In genomic region chr9:123425836-123426365, GRCh38 we compare ENCODE assay signal across 24 cellular contexts.
DNase-seq lines count a peak whose midpoint lies in the region; ATAC-seq and TF ChIP-seq lines count a peak whose summit lies in the region.
"Had no signal": no experiment of that assay in that cellular context is flagged by ENCODE, and none has a peak within 500 bp of the region (broad histone marks: within the 10 kb centered on the region; RNA-seq: fewer than 3 reads in every experiment).

No MANE protein-coding gene starts in this region.

- DNase-seq in MM.1S (no peak), mesendoderm (no peak), thyroid gland (no peak), erythroblast (lab: John Stamatoyannopoulos, UW) (no peak)
- DNase-seq: activated CD8-positive, alpha-beta memory T cell treated with anti-CD3 and anti-CD28 coated beads, Interleukin-2, amount 10 ng/mL, durations not matched to agents 7 days and 5 days; activated naive CD4-positive, alpha-beta T cell; activated T-cell treated with anti-CD3 and anti-CD28 coated beads, Interleukin-2, amount 50 U/mL, for 4 hours; DMS153; foreskin fibroblast; GOT3; KBM-7; NCI-H1930; NCI-H510A treated with DMSO at 0.1 percent for 48 hours; NK-92 treated with Interleukin-12 subunit alpha and Interleukin-12 subunit beta, amount 100 ng/mL, for 24 hours; PC-3; SK-N-SH; stimulated activated naive CD4-positive, alpha-beta T cell treated with Interleukin-2 at 50 U/mL for 16 hours had no signal

- H2BK5ac ChIP-seq in mesendoderm (ENCODE audit: low read length) = peak overlapping the region; percentile 41

- TF ChIP-seq CTCF in MM.1S (IDR thresholded peaks at IDR 0.05; ENCODE audit: low read length) = no peak
- TF ChIP-seq CTCF in thyroid gland (IDR thresholded peaks at IDR 0.05) = no peak

- no peak overlapping the region for H3K4me2 ChIP-seq in MM.1S (ENCODE audit: low read depth, low read length)
- no peak overlapping the region for H3K4me2 ChIP-seq in mesendoderm (ENCODE audit: low read length)
- H3K4me2 ChIP-seq: BLaER1, SK-N-SH had no signal

- H2BK15ac ChIP-seq in mesendoderm (replicated peaks; ENCODE audit: low read depth) = no peak overlapping the region

- no peak overlapping the region for H3K23ac ChIP-seq in mesendoderm (ENCODE audit: low read length)

- peak; percentile 23 for ATAC-seq in GM21737 (IDR thresholded peaks at IDR 0.05; ENCODE audit: unreplicated experiment)
- no peak for ATAC-seq in HG02642 (IDR thresholded peaks at IDR 0.05; ENCODE audit: poor library complexity, unreplicated experiment)
- no peak for ATAC-seq in HG03095 (IDR thresholded peaks at IDR 0.05; ENCODE audit: unreplicated experiment)
- ATAC-seq: activated CD8-positive, alpha-beta memory T cell treated with anti-CD3 and anti-CD28 coated beads, Interleukin-2, amount 10 ng/mL, durations not matched to agents 7 days and 5 days; activated T-cell treated with anti-CD3 and anti-CD28 coated beads, Interleukin-2, amount 50 U/mL, for 4 hours; PC-3 had no signal

- no peak overlapping the region for H3K18ac ChIP-seq in mesendoderm (ENCODE audit: low read length)

- H3K4me1 ChIP-seq in MM.1S (ENCODE audit: low read length) = peaks cover 18% of the 10 kb centered on the region
- peaks cover 22% of the 10 kb centered on the region for H3K4me1 ChIP-seq in mesendoderm (ENCODE audit: control insufficient read depth, low read depth, low read length)
- peaks cover 5 to 24% of the 10 kb centered on the region in 2 donors for H3K4me1 ChIP-seq in thyroid gland
- H3K4me1 ChIP-seq: esophagus muscularis mucosa had no signal

- H3K56ac ChIP-seq in mesendoderm (ENCODE audit: low read length) = peak overlapping the region; percentile 56

- intact Hi-C loops in thyroid gland (cut with DNase I) = no loop called here

- H3K9ac ChIP-seq in MM.1S (ENCODE audit: low read length) = no peak overlapping the region
- no peak overlapping the region for H3K9ac ChIP-seq in mesendoderm (ENCODE audit: low read length)
- H3K9ac ChIP-seq: BLaER1, SK-N-SH had no signal

- H3K27ac ChIP-seq in MM.1S (ENCODE audit: low read length) = peak overlapping the region; percentile 41; the same call in 1 of the 2 replicates
- no peak overlapping the region for H3K27ac ChIP-seq in mesendoderm (ENCODE audit: low read depth, low read length)
- H3K27ac ChIP-seq in thyroid gland = peak overlapping the region; percentile 47 to 82 (median 70)
- H3K27ac ChIP-seq: BLaER1, esophagus muscularis mucosa, skin epidermis had no signal

- H2AK5ac ChIP-seq in mesendoderm (ENCODE audit: low read length) = no peak overlapping the region

- H3K4me3 ChIP-seq in MM.1S (ENCODE audit: low read length) = no peak overlapping the region
- H3K4me3 ChIP-seq in mesendoderm (ENCODE audit: low read length) = no peak overlapping the region
- H3K4me3 ChIP-seq in thyroid gland (replicated peaks in 1 of 3) = no peak overlapping the region
- H3K4me3 ChIP-seq: BLaER1, esophagus muscularis mucosa, mucosa of descending colon, skin epidermis had no signal

- no peaks in the 10 kb centered on the region for H4K20me1 ChIP-seq in MM.1S (ENCODE audit: insufficient read depth, low read length)

- WGBS in mesendoderm (ENCODE audit: extremely low coverage, insufficient coverage, low lambda C conversion rate) = no CpG with 5 or more reads among the region's 6 CpGs
- 79 to 86% methylated on average over 5 to 6 of the region's 6 CpGs for WGBS in thyroid gland, 2 donors

- no peaks in the 10 kb centered on the region for H3K9me2 ChIP-seq in MM.1S (replicated peaks; ENCODE audit: insufficient read depth, low read length)
- H3K9me2 ChIP-seq: SK-N-SH had no signal

- H4K5ac ChIP-seq in mesendoderm (ENCODE audit: low read length) = no peak overlapping the region

- peaks cover 9% of the 10 kb centered on the region; the same call in 1 of the 2 replicates for H3F3A ChIP-seq in MM.1S (ENCODE audit: insufficient read depth, low read length)

- H3K79me2 ChIP-seq in MM.1S (ENCODE audit: low read length) (no peaks in the 10 kb centered on the region), mesendoderm (ENCODE audit: control insufficient read depth, insufficient read depth, low read length) (no peaks in the 10 kb centered on the region)

- no peak for TF ChIP-seq POLR2A in thyroid gland (IDR thresholded peaks at IDR 0.05)
- no peak for TF ChIP-seq POLR2A in erythroblast (IDR thresholded peaks at IDR 0.05; ENCODE audit: low read length)

- no peak overlapping the region for H2BK120ac ChIP-seq in mesendoderm (ENCODE audit: low read depth, low read length)

- no peak overlapping the region for H4K8ac ChIP-seq in mesendoderm (ENCODE audit: low read depth, low read length)

- H3K36me3 ChIP-seq in MM.1S (replicated peaks; ENCODE audit: insufficient read depth, low read length) = no peaks in the 10 kb centered on the region
- H3K36me3 ChIP-seq in mesendoderm (ENCODE audit: control insufficient read depth, insufficient read depth, low read length) = no peaks in the 10 kb centered on the region
- no peaks in the 10 kb centered on the region for H3K36me3 ChIP-seq in thyroid gland

- no peak overlapping the region for H3K4ac ChIP-seq in mesendoderm (ENCODE audit: low read depth, low read length)

- H3K27me3 ChIP-seq in MM.1S (replicated peaks; ENCODE audit: insufficient read depth, low read length) (no peaks in the 10 kb centered on the region), mesendoderm (ENCODE audit: insufficient read depth, low read length, poor library complexity) (no peaks in the 10 kb centered on the region), thyroid gland (no peaks in the 10 kb centered on the region)
- H3K27me3 ChIP-seq: esophagus muscularis mucosa had no signal

- peak overlapping the region; percentile 80 for H2AFZ ChIP-seq in MM.1S (ENCODE audit: low read length)

- H3K79me1 ChIP-seq in mesendoderm (ENCODE audit: low read length) = no peaks in the 10 kb centered on the region

- no peaks in the 10 kb centered on the region for H3K9me3 ChIP-seq in MM.1S (replicated peaks; ENCODE audit: insufficient read depth, low read length)
- H3K9me3 ChIP-seq in thyroid gland = no peaks in the 10 kb centered on the region
- H3K9me3 ChIP-seq: mucosa of descending colon, SK-N-SH had no signal
